ENCODE assay signal across 2 cellular contexts in genomic region chr1:225937048-225937968, GRCh38.
TF ChIP-seq lines count a peak whose summit lies in the region.

No MANE protein-coding gene starts in this region.

TF ChIP-seq in HEK293, 187 proteins besides CTCF, POLR2A, EP300 and RAD21:
- TF ChIP-seq HIC1 (tag by site-specific recombination; IDR thresholded peaks at IDR 0.05), result 0 out of 2 replicates have a peak, but pooled peaks have one; percentile 16
- TF ChIP-seq ZNF585B (tag by site-specific recombination; IDR thresholded peaks at IDR 0.05), result no peak
TF ChIP-seq in HEK293: peak in this region for 1.

TF ChIP-seq in K562, 482 proteins besides CTCF, POLR2A, EP300 and RAD21:
- no peak for TF ChIP-seq CREB3 (tag; conservative IDR thresholded peaks at IDR 0.05; ENCODE audit: low read depth)
- 0 out of 2 replicates have a peak, but pooled peaks have one; percentile 17 for TF ChIP-seq PKNOX1 (IDR thresholded peaks at IDR 0.05)
- TF ChIP-seq ZNF518B (CRISPR knock-in tag; IDR thresholded peaks at IDR 0.05), result no peak
